In genomic region chr18:48308755-48309154, GRCh38 we compare ENCODE assay signal across 25 cellular contexts.
"Had no signal": no experiment of that assay in that cellular context is flagged by ENCODE, and none has a peak within 500 bp of the region (broad histone marks: within the 10 kb centered on the region; RNA-seq: fewer than 3 reads in every experiment).

No MANE protein-coding gene starts in this region.

- DNase-seq: activated CD4-positive, alpha-beta memory T cell treated with anti-CD3 and anti-CD28 coated beads, Interleukin-2, amount 10 ng/mL, durations not matched to agents 7 days and 5 days; activated CD4-positive, alpha-beta T cell treated with anti-CD3 and anti-CD28 coated beads, Interleukin-2, amount 10 ng/mL, durations not matched to agents 24 days and 14 days; activated CD4-positive, CD25-positive, alpha-beta regulatory T cell treated with anti-CD3 and anti-CD28 coated beads, Interleukin-2, amount 50 U/mL, for 72 hours; activated CD8-positive, alpha-beta memory T cell treated with anti-CD3 and anti-CD28 coated beads, Interleukin-2, amount 50 U/mL, for 48 hours; activated naive CD4-positive, alpha-beta T cell; activated T-cell treated with anti-CD3 and anti-CD28 coated beads, Interleukin-2, amount 50 U/mL, for 24 hours; cerebellar nuclear complex; colonic mucosa; effector CD8-positive, alpha-beta T cell; gastrocnemius medialis; glutamatergic neuron; left ventricle myocardium inferior; naive B cell; nephron progenitor cell; stimulated activated naive CD4-positive, alpha-beta T cell treated with Interleukin-2 at 50 U/mL for 16 hours; T-cell; testis; WERI-Rb-1 had no signal

- H3K36me3 ChIP-seq: colonic mucosa, gastrocnemius medialis, left ventricle myocardium inferior, pancreas, right atrium auricular region, upper lobe of left lung, vagina, WERI-Rb-1 had no signal

- H3K27me3 ChIP-seq: colonic mucosa, gastrocnemius medialis, pancreas, right atrium auricular region, testis, upper lobe of left lung, vagina had no signal

- H3K4me1 ChIP-seq: colonic mucosa, gastrocnemius medialis, left ventricle myocardium inferior, pancreas, right atrium auricular region, testis had no signal

- H3K27ac ChIP-seq: colonic mucosa, epithelial cell of prostate, gastrocnemius medialis, left ventricle myocardium inferior, pancreas, right atrium auricular region, testis, upper lobe of left lung, vagina, WERI-Rb-1 had no signal

- H3K4me3 ChIP-seq: colonic mucosa, gastrocnemius medialis, left ventricle myocardium inferior, lung, pancreas, right atrium auricular region, testis, upper lobe of left lung, vagina had no signal

- ATAC-seq: activated naive CD4-positive, alpha-beta T cell treated with anti-CD3 and anti-CD28 coated beads, Interleukin-2, amount 50 U/mL, for 72 hours; gastrocnemius medialis; T-cell had no signal

- H3K9me3 ChIP-seq: colonic mucosa, gastrocnemius medialis, left ventricle myocardium inferior, pancreas, right atrium auricular region, testis, upper lobe of left lung, vagina had no signal
